In the genomic region with DNA sequence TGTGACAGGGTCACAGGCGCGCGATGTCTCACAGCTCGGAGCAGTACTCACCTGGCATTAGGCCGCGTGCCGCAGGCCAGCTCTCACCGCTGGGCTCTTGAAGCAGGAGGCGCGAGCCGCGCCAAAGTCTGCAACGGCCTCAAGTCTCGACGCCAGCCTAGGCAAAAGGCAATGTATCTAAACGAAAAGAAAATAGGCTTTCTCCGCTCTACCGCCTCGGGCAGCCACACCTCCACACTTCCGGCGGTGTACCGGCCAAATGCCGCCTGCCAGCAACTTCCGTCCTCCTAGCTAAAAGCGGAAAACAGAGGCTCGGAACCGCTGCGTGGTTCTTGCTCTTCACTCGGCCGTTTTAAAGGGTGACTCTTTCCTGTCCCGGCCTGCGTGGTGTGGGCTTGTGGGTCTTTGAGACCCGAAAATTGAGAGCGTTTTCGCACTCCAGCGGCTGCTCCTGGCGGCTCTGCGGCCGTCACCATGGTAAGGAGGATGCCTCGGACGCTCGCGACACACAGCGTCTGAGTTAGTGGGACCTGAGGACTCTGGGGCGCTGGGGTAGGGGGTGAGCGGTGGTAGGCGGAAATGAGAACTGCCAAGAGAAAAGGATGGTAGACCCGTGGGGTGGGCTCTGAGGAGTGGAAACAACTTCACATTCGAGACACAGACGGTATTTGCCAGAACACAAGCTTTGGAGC, we compare ENCODE assay signal across 7 cellular contexts. TPM values are rescaled to one million over a fixed set of nuclear protein-coding genes. Genes with fewer than 3 reads are reported as not detected.
DNase-seq lines count a peak whose midpoint lies in the region; ATAC-seq and TF ChIP-seq lines count a peak whose summit lies in the region.

Gene GFM2, minus strand, starts transcription at position 231 of the 692 bp plus-strand sequence. CDS start 3,375 bp downstream, outside the sequence.
Gene NSA2, plus strand, starts transcription at position 363 of the 692 bp plus-strand sequence. Its CDS starts 112 bp downstream, at position 475.

- in situ Hi-C loops in astrocyte of the cerebellum (cut with HindIII; ENCODE audit: low sequenced_read_pairs) = no loop called here

- DNase-seq in NCI-H2029 (lab: John Stamatoyannopoulos, UW) = peak; percentile 93
- DNase-seq in T-helper 22 cell (ENCODE audit: low read depth) = peak; percentile 86
- peak; percentile 90 for DNase-seq in astrocyte of the cerebellum (ENCODE audit: low read depth)
- peak; percentile 76 for DNase-seq in hepatic stellate cell (ENCODE audit: low spot score)
- DNase-seq in renal cortical epithelial cell (ENCODE audit: low read depth) = peak; percentile 86

- H3K4me3 ChIP-seq in astrocyte of the cerebellum (ENCODE audit: low read depth, low read length) = peak within 1 kb of the TSS; percentile 96

- peak; percentile 92 for ATAC-seq in GM18505 (IDR thresholded peaks at IDR 0.05; ENCODE audit: unreplicated experiment)
- ATAC-seq in HG02973 (IDR thresholded peaks at IDR 0.05; ENCODE audit: unreplicated experiment) = peak; percentile 74

- TF ChIP-seq CTCF in astrocyte of the cerebellum (IDR thresholded peaks at IDR 0.05; ENCODE audit: low read depth, low read length, missing control alignments) = no peak

- peak; percentile 79 for TF ChIP-seq POLR2A in GM18505 (IDR thresholded peaks at IDR 0.05; ENCODE audit: borderline replicate concordance, extremely low read depth, insufficient read depth, insufficient read length)

RNA-seq across cellular contexts. Expression of gene GFM2, which starts in this region (rescaled TPM):
- 53.7 and 55.4 TPM in 2 replicates for total RNA-seq in renal cortical epithelial cell

RNA-seq across cellular contexts. Expression of gene NSA2, which starts in this region (rescaled TPM):
- total RNA-seq in renal cortical epithelial cell = 129 and 160 TPM in 2 replicates

Comparison
In these comparisons a context has a peak if more than half of its experiments do, and no peak if none do; other contexts are left out.
1. Peak in every context shown above with its lines: DNase-seq, ATAC-seq and H3K4me3 ChIP-seq.